In genomic region chr18:45708831-45709230, GRCh38 we compare ENCODE assay signal across 8 cellular contexts.
"Had no signal": no experiment of that assay in that cellular context is flagged by ENCODE, and none has a peak within 500 bp of the region (broad histone marks: within the 10 kb centered on the region; RNA-seq: fewer than 3 reads in every experiment).

No MANE protein-coding gene starts in this region.

- ATAC-seq: GM12878 had no signal

- DNase-seq: GDM1, GF-D8 had no signal

- FAIRE-seq: G401.6, GM12878, GM12891, GM12892, GM18507, GM19239 had no signal

- H3K4me3 ChIP-seq: GM12878 had no signal
